In the genomic region with DNA sequence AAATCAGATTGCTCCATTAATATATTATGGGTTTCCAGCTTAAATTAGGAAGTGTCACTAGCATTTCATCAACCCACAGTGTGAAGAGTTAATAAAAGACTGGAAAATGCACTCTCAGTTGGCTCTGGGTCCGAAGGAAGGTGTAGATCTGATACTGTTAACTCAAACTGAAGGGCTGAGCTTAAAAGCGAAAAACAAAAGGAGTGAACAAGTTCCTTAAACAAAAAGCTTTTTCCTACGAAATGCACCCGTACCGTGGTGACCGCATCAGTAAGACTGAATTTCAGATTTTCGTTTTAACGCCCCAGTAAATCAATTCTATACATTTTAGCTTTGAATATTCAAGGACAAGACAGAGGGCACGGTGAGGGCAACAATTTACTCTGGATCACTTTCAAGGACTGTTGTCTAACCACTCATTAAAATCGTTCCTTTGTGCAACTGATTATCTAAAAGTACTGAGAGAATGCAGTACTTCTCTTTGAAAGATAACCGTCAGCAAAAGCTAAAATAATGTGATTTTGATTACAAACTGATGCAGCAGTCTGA, we compare ENCODE assay signal across 8 cellular contexts. TPM values are rescaled to one million over a fixed set of nuclear protein-coding genes. Genes with fewer than 3 reads are reported as not detected.
DNase-seq lines count a peak whose midpoint lies in the region; ATAC-seq and TF ChIP-seq lines count a peak whose summit lies in the region.

No MANE protein-coding gene starts in this region.

- H3K27me3 Mint-ChIP-seq in endothelial cell (ENCODE audit: unreplicated experiment) = peaks cover 9% of the 10 kb centered on the region

- DNase-seq in MG63 (no peak), endothelial cell (ENCODE audit: low spot score) (no peak), AG20443 (ENCODE audit: low spot score) (no peak), activated gamma-delta T cell (lab: John Stamatoyannopoulos, UW) (no peak)

- ATAC-seq in GM18873 (IDR thresholded peaks at IDR 0.05; ENCODE audit: low FRiP score, unreplicated experiment) (no peak), GM21423 (IDR thresholded peaks at IDR 0.05; ENCODE audit: unreplicated experiment) (no peak)

- no peaks in the 10 kb centered on the region for H3K9me3 ChIP-seq in DOHH2 (ENCODE audit: control insufficient read depth, insufficient read depth, low read length)
- H3K9me3 ChIP-seq in MG63 = no peaks in the 10 kb centered on the region
- H3K9me3 ChIP-seq in parathyroid adenoma (ENCODE audit: control insufficient read depth, low read length) = no peaks in the 10 kb centered on the region

- H3K36me3 Mint-ChIP-seq in endothelial cell (ENCODE audit: low read depth, unreplicated experiment) = peaks cover 3% of the 10 kb centered on the region

- peaks cover 55% of the 10 kb centered on the region for H3K4me1 Mint-ChIP-seq in endothelial cell (ENCODE audit: unreplicated experiment)

- no peaks in the 10 kb centered on the region for H3K9me3 Mint-ChIP-seq in endothelial cell (ENCODE audit: unreplicated experiment)

- H3K36me3 ChIP-seq in DOHH2 (ENCODE audit: control insufficient read depth, low read length) = no peaks in the 10 kb centered on the region
- H3K36me3 ChIP-seq in MG63 = no peaks in the 10 kb centered on the region
- H3K36me3 ChIP-seq in parathyroid adenoma (ENCODE audit: control insufficient read depth, insufficient read depth, low read length) = no peaks in the 10 kb centered on the region

- no peaks in the 10 kb centered on the region for H4K20me1 ChIP-seq in DOHH2 (ENCODE audit: control insufficient read depth, insufficient read depth, low read depth, low read length)

- TF ChIP-seq CTCF in DOHH2 (IDR thresholded peaks at IDR 0.05; ENCODE audit: low read depth, low read length, poor library complexity, severe bottlenecking) (no peak), endothelial cell (IDR thresholded peaks at IDR 0.05; ENCODE audit: unreplicated experiment) (no peak), parathyroid adenoma (IDR thresholded peaks at IDR 0.05) (no peak)

- peak overlapping the region; percentile 94 for H3K4me3 Mint-ChIP-seq in endothelial cell (ENCODE audit: unreplicated experiment)

- H3K27me3 ChIP-seq in DOHH2 (ENCODE audit: control insufficient read depth, low read length) = peaks cover 46% of the 10 kb centered on the region
- no peaks in the 10 kb centered on the region for H3K27me3 ChIP-seq in MG63
- no peaks in the 10 kb centered on the region for H3K27me3 ChIP-seq in parathyroid adenoma (ENCODE audit: control insufficient read depth, insufficient read depth, low read length)

- no peaks in the 10 kb centered on the region for H3K79me2 ChIP-seq in DOHH2 (ENCODE audit: control insufficient read depth, low read length)
- H3K79me2 ChIP-seq in parathyroid adenoma = no peaks in the 10 kb centered on the region

- no peak overlapping the region for H3K9ac ChIP-seq in parathyroid adenoma

- H3K4me2 ChIP-seq in DOHH2 (ENCODE audit: low read length) = peak overlapping the region; percentile 70
- H3K4me2 ChIP-seq in parathyroid adenoma (ENCODE audit: low read length) = peak overlapping the region; percentile 4

- peaks cover 14% of the 10 kb centered on the region for H3F3A ChIP-seq in DOHH2 (ENCODE audit: control insufficient read depth, insufficient read depth)

- H3K9me2 ChIP-seq in DOHH2 (replicated peaks; ENCODE audit: control insufficient read depth, low read length) = no peaks in the 10 kb centered on the region

- H3K4me3 ChIP-seq in DOHH2 (ENCODE audit: low read length) (peak overlapping the region; percentile 9; the same call in 1 of the 2 replicates), MG63 (peak overlapping the region; percentile 80), parathyroid adenoma (ENCODE audit: low read depth, low read length) (no peak overlapping the region)

- H2AFZ ChIP-seq in parathyroid adenoma = peak overlapping the region; percentile 96

- H3K27ac ChIP-seq in DOHH2 (ENCODE audit: low read depth, low read length) (no peak overlapping the region), parathyroid adenoma (no peak overlapping the region)

- H3K4me1 ChIP-seq in DOHH2 (ENCODE audit: control insufficient read depth, low read length) = peaks cover 27% of the 10 kb centered on the region
- H3K4me1 ChIP-seq in parathyroid adenoma = peaks cover 10% of the 10 kb centered on the region

- H3K27ac Mint-ChIP-seq in endothelial cell (ENCODE audit: unreplicated experiment) = peak overlapping the region; percentile 38

RNA-seq across cellular contexts. Expression of a gene that starts 1.9 kb away (rescaled TPM):
- total RNA-seq in MG63 (2014; rRNA removed; shearing (Covaris generic); ENCODE audit: low replicate concordance) = 6.3 and 12.0 TPM in 2 replicates
- 16.7 TPM for total RNA-seq in endothelial cell (ENCODE audit: unreplicated experiment)
